ENCODE assay signal across 1 cellular context in genomic region chr13:20566917-20567755, GRCh38.
TF ChIP-seq lines count a peak whose summit lies in the region.

TSS of gene IFT88 (plus strand) at chr13:20567157. CDS start at chr13:20574386, 7,229 bp downstream.

TF ChIP-seq in HCT116, 20 proteins besides CTCF, POLR2A, EP300 and RAD21 (continued from another document):
- no peak for TF ChIP-seq REST (IDR thresholded peaks at IDR 0.05; ENCODE audit: low read depth)
- TF ChIP-seq EZH2 (IDR thresholded peaks at IDR 0.05) = no peak
- TF ChIP-seq TCF7L2 (IDR thresholded peaks at IDR 0.05; ENCODE audit: borderline replicate concordance, extremely low read depth, insufficient read depth, insufficient read length) = peak; percentile 18
- no peak for TF ChIP-seq ZNF274 (IDR thresholded peaks at IDR 0.05; ENCODE audit: low read depth, low read length)
- TF ChIP-seq ATF3 (IDR thresholded peaks at IDR 0.05) = no peak
